12 cellular contexts compared by ENCODE assay signal in the genomic region with DNA sequence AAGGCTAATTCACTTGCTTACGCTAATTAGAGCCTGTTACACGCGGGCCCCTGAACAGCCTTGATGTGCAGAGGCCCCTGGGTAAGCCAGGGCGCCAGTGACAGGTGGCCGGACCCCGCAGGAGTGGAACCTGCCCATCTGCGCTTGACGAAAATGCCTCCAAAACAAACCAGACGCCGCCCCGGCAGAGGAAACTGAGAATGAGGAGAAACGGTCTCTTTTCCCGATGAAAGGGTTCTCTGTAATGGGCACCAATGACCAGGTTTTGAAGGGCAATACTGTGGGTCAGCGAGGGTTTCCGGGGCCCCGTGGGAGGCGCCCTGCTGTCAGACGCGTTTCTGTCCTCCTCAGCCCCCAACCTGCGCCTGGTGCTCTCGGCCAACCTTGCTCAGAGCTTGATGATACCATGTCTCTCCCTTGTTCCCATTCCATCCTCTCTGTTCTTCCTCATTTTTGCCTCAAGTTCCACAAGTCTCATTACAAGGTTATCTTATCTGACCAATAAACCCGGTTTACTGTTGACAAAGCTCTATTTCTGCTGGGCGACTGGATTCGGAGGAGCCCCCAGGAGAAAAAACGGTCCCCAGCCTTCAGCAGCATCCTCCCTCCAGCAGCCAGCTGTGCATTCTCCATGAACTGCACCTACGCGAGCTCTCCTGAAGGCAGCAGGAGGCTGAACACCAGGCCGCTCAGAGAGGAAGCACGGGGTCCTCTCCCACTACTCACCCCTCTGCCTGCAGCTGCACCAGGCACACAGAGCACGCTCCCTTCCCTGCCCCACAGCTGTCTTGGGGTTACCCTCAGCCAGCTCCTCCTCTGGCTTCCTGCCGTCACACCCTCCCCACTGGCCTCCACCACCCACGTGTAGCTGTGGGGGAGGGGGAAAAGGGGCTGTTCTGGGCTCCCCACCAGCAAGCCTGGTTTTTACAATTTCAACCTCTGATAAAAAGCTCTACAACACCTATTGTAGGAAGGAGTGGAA.
A peak's percentile ranks its signal among the peaks of the same experiment; 100 is the strongest.
DNase-seq lines count a peak whose midpoint lies in the region; ATAC-seq and TF ChIP-seq lines count a peak whose summit lies in the region.
"Had no signal": no experiment of that assay in that cellular context is flagged by ENCODE, and none has a peak within 500 bp of the region (broad histone marks: within the 10 kb centered on the region; RNA-seq: fewer than 3 reads in every experiment).

No MANE protein-coding gene starts in this region.

- TF ChIP-seq CTCF in stomach (IDR thresholded peaks at IDR 0.05): no peak

- no peaks in the 10 kb centered on the region for H3K27me3 ChIP-seq in stomach
- H3K27me3 ChIP-seq: tibial nerve had no signal

- no peaks in the 10 kb centered on the region for H3K9me3 ChIP-seq in T-helper 17 cell (ENCODE audit: control insufficient read depth, low read length, poor library complexity, severe bottlenecking)
- H3K9me3 ChIP-seq in stomach: peaks cover 0 to 15% (median 9%) of the 10 kb centered on the region in 4 donors

- H3K9me3 Mint-ChIP-seq in activated T-cell treated with anti-CD3 and anti-CD28 coated beads, Interleukin-2, amount 50 U/mL, for 72 hours: peaks cover 9 to 14% of the 10 kb centered on the region in 2 donors
- H3K9me3 Mint-ChIP-seq in stimulated activated effector memory CD8-positive, alpha-beta T cell treated with anti-CD3 and anti-CD28 coated beads, Interleukin-12 subunit alpha, Interleukin-12 subunit beta, amount 100 ng/mL, for 72 hours: peaks cover 13% of the 10 kb centered on the region

- WGBS in stomach, 5 donors: 84 to 88% (median 85%) methylated on average over 32 of the region's 32 CpGs

- no peaks in the 10 kb centered on the region for H3K27me3 Mint-ChIP-seq in activated T-cell treated with anti-CD3 and anti-CD28 coated beads, Interleukin-2, amount 50 U/mL, for 72 hours (ENCODE audit: low read depth)
- no peaks in the 10 kb centered on the region for H3K27me3 Mint-ChIP-seq in T-helper 17 cell

- no peak for TF ChIP-seq POLR2A in stomach (IDR thresholded peaks at IDR 0.05)

- peaks cover 0 to 4% (median 0%) of the 10 kb centered on the region in 4 donors for H3K36me3 ChIP-seq in stomach

- peaks cover 22% of the 10 kb centered on the region for H3K4me1 Mint-ChIP-seq in activated T-cell treated with anti-CD3 and anti-CD28 coated beads, Interleukin-2, amount 50 U/mL, for 72 hours (ENCODE audit: low read depth)
- peaks cover 12% of the 10 kb centered on the region for H3K4me1 Mint-ChIP-seq in T-helper 17 cell
- peaks cover 35% of the 10 kb centered on the region for H3K4me1 Mint-ChIP-seq in stimulated activated effector memory CD8-positive, alpha-beta T cell treated with anti-CD3 and anti-CD28 coated beads, Interleukin-12 subunit alpha, Interleukin-12 subunit beta, amount 100 ng/mL, for 72 hours

- DNase-seq in activated T-cell treated with anti-CD3 and anti-CD28 coated beads, Interleukin-2, amount 50 U/mL, for 72 hours: no peak
- DNase-seq in activated T-cell treated with anti-CD3 and anti-CD28 coated beads for 4 hours (no peak), T-helper 17 cell (peak in 1 of 3 donors; percentile 4), left cardiac atrium (peak; percentile 14), putamen (ENCODE audit: low spot score) (no peak), stomach (no peak), SHP77 treated with DMSO at 0.1 percent for 48 hours (lab: John Stamatoyannopoulos, UW) (no peak)
- no peak for DNase-seq in stimulated activated effector memory CD8-positive, alpha-beta T cell treated with anti-CD3 and anti-CD28 coated beads, Interleukin-12 subunit alpha, Interleukin-12 subunit beta, amount 100 ng/mL, for 72 hours (ENCODE audit: low spot score in 2 of 2)
- DNase-seq: anterior cingulate cortex, NCI-H774, T-helper 9 cell had no signal

- TF ChIP-seq EP300 in stomach (IDR thresholded peaks at IDR 0.05): no peak

- H3K27ac Mint-ChIP-seq in activated T-cell treated with anti-CD3 and anti-CD28 coated beads, Interleukin-2, amount 50 U/mL, for 72 hours: no peak overlapping the region
- no peak overlapping the region for H3K27ac Mint-ChIP-seq in T-helper 17 cell
- peak overlapping the region; percentile 35 for H3K27ac Mint-ChIP-seq in stimulated activated effector memory CD8-positive, alpha-beta T cell treated with anti-CD3 and anti-CD28 coated beads, Interleukin-12 subunit alpha, Interleukin-12 subunit beta, amount 100 ng/mL, for 72 hours

- H3K4me1 ChIP-seq in stomach: peaks cover 0 to 14% (median 9%) of the 10 kb centered on the region in 4 donors

- no peak overlapping the region for H3K4me3 ChIP-seq in stomach
- H3K4me3 ChIP-seq: tibial nerve had no signal

- H3K36me3 Mint-ChIP-seq in activated T-cell treated with anti-CD3 and anti-CD28 coated beads, Interleukin-2, amount 50 U/mL, for 72 hours (ENCODE audit: insufficient read depth in 2 of 2): peaks cover 16 to 30% of the 10 kb centered on the region in 2 donors
- H3K36me3 Mint-ChIP-seq in T-helper 17 cell (ENCODE audit: low read depth): peaks cover 2% of the 10 kb centered on the region
- H3K36me3 Mint-ChIP-seq in stimulated activated effector memory CD8-positive, alpha-beta T cell treated with anti-CD3 and anti-CD28 coated beads, Interleukin-12 subunit alpha, Interleukin-12 subunit beta, amount 100 ng/mL, for 72 hours: no peaks in the 10 kb centered on the region

- intact Hi-C loops in left cardiac atrium (cut with DNase I): no loop called here
- intact Hi-C loops in stomach (cut with DNase I; ENCODE audit: low total_unique reads): no loop called here

- peak; percentile 34 to 50 for ATAC-seq in activated T-cell treated with anti-CD3 and anti-CD28 coated beads, Interleukin-2, amount 50 U/mL, for 72 hours (replicated peaks in 1 of 2)
- ATAC-seq in T-helper 17 cell: peak; percentile 40
- no peak for ATAC-seq in left cardiac atrium
- peak; percentile 55 for ATAC-seq in stimulated activated effector memory CD8-positive, alpha-beta T cell treated with anti-CD3 and anti-CD28 coated beads, Interleukin-12 subunit alpha, Interleukin-12 subunit beta, amount 100 ng/mL, for 72 hours

- no peak overlapping the region for H3K27ac ChIP-seq in stomach
- H3K27ac ChIP-seq: tibial nerve had no signal

- peak overlapping the region in 1 of 2 donors; percentile 34 for H3K4me3 Mint-ChIP-seq in activated T-cell treated with anti-CD3 and anti-CD28 coated beads, Interleukin-2, amount 50 U/mL, for 72 hours
- no peak overlapping the region for H3K4me3 Mint-ChIP-seq in T-helper 17 cell
- H3K4me3 Mint-ChIP-seq in stimulated activated effector memory CD8-positive, alpha-beta T cell treated with anti-CD3 and anti-CD28 coated beads, Interleukin-12 subunit alpha, Interleukin-12 subunit beta, amount 100 ng/mL, for 72 hours: peak overlapping the region; percentile 14

Comparison
In these comparisons a context has a peak if more than half of its experiments do, and no peak if none do; other contexts are left out.
1. ATAC-seq: peak in activated T-cell treated with anti-CD3 and anti-CD28 coated beads, Interleukin-2, amount 50 U/mL, for 72 hours (2 of 2), T-helper 17 cell (single experiment) and stimulated activated effector memory CD8-positive, alpha-beta T cell treated with anti-CD3 and anti-CD28 coated beads, Interleukin-12 subunit alpha, Interleukin-12 subunit beta, amount 100 ng/mL, for 72 hours (single experiment); none in left cardiac atrium (0 of 2).